Comparison of ENCODE assay signal across 8 cellular contexts in genomic region chr14:58427289-58428010, GRCh38. TPM values are rescaled to one million over a fixed set of nuclear protein-coding genes. Genes with fewer than 3 reads are reported as not detected.
DNase-seq lines count a peak whose midpoint lies in the region; ATAC-seq and TF ChIP-seq lines count a peak whose summit lies in the region.

Gene KIAA0586 (plus strand): TSS chr14:58427719. CDS start chr14:58428265, 546 bp downstream.
A gene with protein sequence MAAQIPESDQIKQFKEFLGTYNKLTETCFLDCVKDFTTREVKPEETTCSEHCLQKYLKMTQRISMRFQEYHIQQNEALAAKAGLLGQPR (minus strand): TSS chr14:58427531. CDS start chr14:58411945, 15,586 bp downstream.

- H3K36me3 Mint-ChIP-seq in T-helper 17 cell (ENCODE audit: low read depth) = no peaks in the 10 kb centered on the region

- peak; percentile 91 for ATAC-seq in HG02885 (IDR thresholded peaks at IDR 0.05; ENCODE audit: poor library complexity, unreplicated experiment)
- peak; percentile 91 for ATAC-seq in T-helper 17 cell
- ATAC-seq in left ventricle myocardium superior = peak; percentile 99

- H3K9me3 ChIP-seq in T-helper 17 cell (ENCODE audit: control insufficient read depth, low read length, poor library complexity, severe bottlenecking) = no peaks in the 10 kb centered on the region
- no peaks in the 10 kb centered on the region for H3K9me3 ChIP-seq in prostate gland

- H3K4me3 ChIP-seq in prostate gland (peak within 1 kb of the TSS; percentile 59 to 86), urinary bladder (ENCODE audit: low read depth, low read length) (peak within 1 kb of the TSS; percentile 66)

- H3K36me3 ChIP-seq in prostate gland = no peaks in the 10 kb centered on the region
- H3K36me3 ChIP-seq in urinary bladder (ENCODE audit: insufficient read depth) = no peaks in the 10 kb centered on the region

- no peaks in the 10 kb centered on the region for H3K27me3 Mint-ChIP-seq in T-helper 17 cell

- WGBS in prostate gland = under 1% methylated on average over 32 of the region's 32 CpGs
- WGBS in urinary bladder = under 1% methylated on average over 32 of the region's 32 CpGs

- DNase-seq in NCI-H1694 treated with DMSO at 0.1 percent for 48 hours (lab: John Stamatoyannopoulos, UW) (peak; percentile 96), T-helper 17 cell (peak; percentile 84 to 92 (median 90)), amygdala (lab: John Stamatoyannopoulos, UW) (peak; percentile 25 to 95 (median 86)), left ventricle myocardium superior (peak; percentile 94), prostate gland (ENCODE audit: low spot score) (peak; percentile 92)

- H3K4me1 Mint-ChIP-seq in T-helper 17 cell = peaks cover 31% of the 10 kb centered on the region

- peak within 1 kb of the TSS; percentile 97 for H3K4me3 Mint-ChIP-seq in T-helper 17 cell

- TF ChIP-seq CTCF in prostate gland (IDR thresholded peaks at IDR 0.05) = no peak

- TF ChIP-seq POLR2A in GM15510 (IDR thresholded peaks at IDR 0.05; ENCODE audit: borderline replicate concordance, extremely low read depth, insufficient read length) (peak; percentile 82), prostate gland (IDR thresholded peaks at IDR 0.05) (peak; percentile 73)

- H3K27ac Mint-ChIP-seq in T-helper 17 cell = peak within 1 kb of the TSS; percentile 99

- H3K27me3 ChIP-seq in prostate gland (replicated peaks; ENCODE audit: insufficient read depth) = no peaks in the 10 kb centered on the region

- H3K27ac ChIP-seq in prostate gland (peak within 1 kb of the TSS; percentile 87 to 90), urinary bladder (ENCODE audit: low read depth) (peak within 1 kb of the TSS; percentile 64)

- no peaks in the 10 kb centered on the region for H3K4me1 ChIP-seq in prostate gland (replicated peaks)
- H3K4me1 ChIP-seq in urinary bladder (ENCODE audit: insufficient read depth) = no peaks in the 10 kb centered on the region

- intact Hi-C loops in left ventricle myocardium superior (cut with micrococcal nuclease) (no loop called here), prostate gland (cut with DNase I) (no loop called here)

RNA-seq across cellular contexts. Expression of gene KIAA0586, which starts in this region (rescaled TPM):
- total RNA-seq in T-helper 17 cell = 10 to 100 TPM; 23.4 to 29.1 TPM
- total RNA-seq in left ventricle myocardium superior = 12.0 TPM
- 10 to 100 TPM; 11.2 to 27.0 TPM for total RNA-seq in prostate gland
- 45.9 TPM for total RNA-seq in urinary bladder
- polyA plus RNA-seq in urinary bladder = 9.5 TPM

RNA-seq across cellular contexts. Expression of the second gene that starts in this region (rescaled TPM):
- total RNA-seq in T-helper 17 cell (10 to 100 TPM; 28.1 to 31.5 TPM), left ventricle myocardium superior (29.9 TPM), prostate gland (10 to 100 TPM; 50.4 to 51.4 TPM), urinary bladder (37.2 TPM)
- 44.0 TPM for polyA plus RNA-seq in urinary bladder

Comparison
In these comparisons a context has a peak if more than half of its experiments do, and no peak if none do; other contexts are left out.
1. Peak in every context shown above with its lines: DNase-seq, ATAC-seq, H3K4me3 ChIP-seq and H3K27ac ChIP-seq.